In the genomic region with DNA sequence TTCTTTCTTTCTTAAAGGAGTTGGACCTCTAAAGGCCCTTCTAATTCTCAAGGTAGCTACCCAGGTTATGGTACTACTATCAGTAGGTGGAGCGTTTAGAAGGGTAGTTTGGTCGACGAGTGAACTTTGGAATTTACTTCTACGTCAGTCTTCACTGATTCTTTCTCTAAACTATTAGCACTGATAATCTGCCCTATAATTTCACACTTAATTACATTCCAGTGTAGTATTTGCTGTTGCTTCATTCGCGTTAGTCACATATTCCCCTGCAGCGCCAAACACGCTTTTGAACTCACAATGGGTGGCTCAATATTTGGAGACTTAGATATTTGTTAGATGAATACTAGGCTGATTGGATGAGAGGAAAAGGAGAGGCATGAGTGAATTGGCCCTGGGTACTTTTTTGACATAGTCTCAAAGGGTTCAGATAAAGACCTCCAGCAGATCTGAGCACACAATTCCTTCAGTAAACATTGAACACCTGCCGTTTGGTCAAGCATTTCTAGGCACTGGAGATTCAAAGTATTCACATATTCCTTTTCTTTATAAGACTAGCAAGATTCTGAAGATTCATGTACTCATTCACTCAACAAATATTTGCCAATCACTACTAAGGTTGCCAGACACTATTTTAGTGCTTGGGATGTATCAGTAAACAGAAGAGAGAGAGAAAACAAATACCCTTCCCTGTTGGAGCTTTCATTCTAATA, we compare ENCODE assay signal across 8 cellular contexts. TPM values are rescaled to one million over a fixed set of nuclear protein-coding genes. Genes with fewer than 3 reads are reported as not detected.
DNase-seq lines count a peak whose midpoint lies in the region; FAIRE-seq and TF ChIP-seq lines count a peak whose summit lies in the region.

No MANE protein-coding gene starts in this region.

- H3K4me3 ChIP-seq in adrenal gland (peak overlapping the region in 3 of 4 donors; percentile 0 to 98 (median 97)), iPS-20b (ENCODE audit: low read length) (peak overlapping the region; percentile 98), small intestine (ENCODE audit: low read depth in 1 of 2, low read length in 2 of 2) (peak overlapping the region; percentile 93 to 97)

- H3K9ac ChIP-seq in iPS-20b (ENCODE audit: low read depth, low read length), result peak overlapping the region; percentile 92; the same call in 1 of the 2 replicates

- peak overlapping the region; percentile 87 for H3K4me3 Mint-ChIP-seq in activated naive CD4-positive, alpha-beta T cell treated with anti-CD3 and anti-CD28 coated beads, Interleukin-2, amount 50 U/mL, for 24 hours

- H3K27me3 ChIP-seq in adrenal gland (no peaks in the 10 kb centered on the region), iPS-20b (ENCODE audit: insufficient read depth, low read length) (no peaks in the 10 kb centered on the region), small intestine (ENCODE audit: control insufficient read depth in 2 of 2, insufficient read depth in 2 of 2, low read length in 2 of 2) (no peaks in the 10 kb centered on the region)

- peaks cover 18 to 28% of the 10 kb centered on the region in 2 donors for H3K4me1 ChIP-seq in adrenal gland (replicated peaks in 1 of 2)
- H3K4me1 ChIP-seq in iPS-20b (ENCODE audit: insufficient read depth, low read length), result peaks cover 25% of the 10 kb centered on the region
- H3K4me1 ChIP-seq in small intestine (ENCODE audit: control insufficient read depth in 2 of 2, insufficient read depth in 1 of 2, low read depth in 1 of 2, low read length in 1 of 2), result peaks cover 2 to 22% of the 10 kb centered on the region in 2 donors

- FAIRE-seq in small intestine (lab: Jason Lieb, UNC), result no peak
- no peak for FAIRE-seq in GM12892 (lab: Jason Lieb, UNC)

- intact Hi-C loops in adrenal gland (cut with DNase I), result loop anchor here in 1 of 2 donors (10.0 kb wide), 2 partner anchors 71 to 161 kb away; no protein-coding TSS in a partner anchor

- H3K27ac Mint-ChIP-seq in activated naive CD4-positive, alpha-beta T cell treated with anti-CD3 and anti-CD28 coated beads, Interleukin-2, amount 50 U/mL, for 24 hours, result peak overlapping the region; percentile 92

- no peak for TF ChIP-seq POLR2A in adrenal gland (IDR thresholded peaks at IDR 0.05)
- no peak for TF ChIP-seq POLR2A in GM12892 (IDR thresholded peaks at IDR 0.05; ENCODE audit: low read depth, low read length)

- TF ChIP-seq CTCF in adrenal gland (IDR thresholded peaks at IDR 0.05), result no peak

- H3K4me1 Mint-ChIP-seq in activated naive CD4-positive, alpha-beta T cell treated with anti-CD3 and anti-CD28 coated beads, Interleukin-2, amount 50 U/mL, for 24 hours, result peaks cover 43% of the 10 kb centered on the region

- H3K27ac ChIP-seq in adrenal gland, result peak overlapping the region in 3 of 5 donors; percentile 89 to 97 (median 92)
- H3K27ac ChIP-seq in iPS-20b (ENCODE audit: low read length), result peak overlapping the region; percentile 54
- H3K27ac ChIP-seq in small intestine (ENCODE audit: low read depth in 1 of 2, low read length in 1 of 2), result peak overlapping the region; percentile 99

- WGBS in adrenal gland, 4 donors, result 12 to 26% (median 14%) methylated on average over 9 of the region's 9 CpGs
- 3 to 13% (median 8%) methylated on average over 9 of the region's 9 CpGs for WGBS in small intestine, 3 donors

- no peaks in the 10 kb centered on the region for H3K36me3 ChIP-seq in adrenal gland (replicated peaks in 1 of 2)
- H3K36me3 ChIP-seq in iPS-20b (ENCODE audit: insufficient read depth, low read depth, low read length), result no peaks in the 10 kb centered on the region
- no peaks in the 10 kb centered on the region for H3K36me3 ChIP-seq in small intestine (ENCODE audit: control insufficient read depth in 2 of 2, insufficient read depth in 2 of 2, low read length in 2 of 2)

- no peak for DNase-seq in activated naive CD4-positive, alpha-beta T cell treated with anti-CD3 and anti-CD28 coated beads, Interleukin-2, amount 50 U/mL, for 16 hours
- DNase-seq in NCI-H2029 (lab: John Stamatoyannopoulos, UW) (peak; percentile 91), adrenal gland (peak in 2 of 7 donors; percentile 21 to 30), small intestine (peak; percentile 95), T1000 (lab: John Stamatoyannopoulos, UW) (no peak), GM12892 (ENCODE audit: insufficient read length) (no peak)

- H3K36me3 Mint-ChIP-seq in activated naive CD4-positive, alpha-beta T cell treated with anti-CD3 and anti-CD28 coated beads, Interleukin-2, amount 50 U/mL, for 24 hours, result peaks cover 3% of the 10 kb centered on the region

- H3K9me3 Mint-ChIP-seq in activated naive CD4-positive, alpha-beta T cell treated with anti-CD3 and anti-CD28 coated beads, Interleukin-2, amount 50 U/mL, for 24 hours, result no peaks in the 10 kb centered on the region

- no peaks in the 10 kb centered on the region for H3K27me3 Mint-ChIP-seq in activated naive CD4-positive, alpha-beta T cell treated with anti-CD3 and anti-CD28 coated beads, Interleukin-2, amount 50 U/mL, for 24 hours

- H3K9me3 ChIP-seq in adrenal gland (replicated peaks in 1 of 3) (no peaks in the 10 kb centered on the region), iPS-20b (ENCODE audit: insufficient read depth, low read depth, low read length) (no peaks in the 10 kb centered on the region), small intestine (ENCODE audit: control insufficient read depth, low read depth) (no peaks in the 10 kb centered on the region)

RNA-seq across cellular contexts. Expression of gene FOXJ3, which starts 0.9 kb away (rescaled TPM):
- 10 to 100 TPM; 19.7 to 58.5 (median 34.1) TPM for total RNA-seq in adrenal gland
- polyA plus RNA-seq in adrenal gland (10 to 100 TPM in 2 of 3 donors, 1 to 10 TPM in 1; 8.4 to 36.1 (median 10.2) TPM), small intestine (10 to 100 TPM; 13.9 to 16.2 (median 14.0) TPM)
- polyA plus RNA-seq in GM12892 (2012; ENCODE audit: missing spikeins), result 21.2 TPM

RNA-seq across cellular contexts. Expression of gene RIMKLA, which starts 44.6 kb away (rescaled TPM):
- total RNA-seq in adrenal gland, result 1 to 10 TPM in 2 of 8 donors, under 1 TPM in 6; 0.09 to 4.0 (median 0.39) TPM
- polyA plus RNA-seq in adrenal gland (under 1 TPM; 0.07 to 0.35 (median 0.16) TPM), small intestine (under 1 TPM; under 0.01 to 0.63 (median under 0.01) TPM)
- 5.5 TPM for polyA plus RNA-seq in GM12892 (2012; ENCODE audit: missing spikeins)

Comparison
In these comparisons a context has a peak if more than half of its experiments do, and no peak if none do; other contexts are left out.
1. DNase-seq: peak in NCI-H2029 (single experiment) and small intestine (single experiment); none in activated naive CD4-positive, alpha-beta T cell treated with anti-CD3 and anti-CD28 coated beads, Interleukin-2, amount 50 U/mL, for 16 hours (single experiment), T1000 (single experiment) and GM12892 (single experiment).
2. Peak in every context shown above with its lines, with median percentiles within 50 percentile points of each other: H3K27ac ChIP-seq and H3K4me3 ChIP-seq.